13 cellular contexts compared by ENCODE assay signal in the genomic region with DNA sequence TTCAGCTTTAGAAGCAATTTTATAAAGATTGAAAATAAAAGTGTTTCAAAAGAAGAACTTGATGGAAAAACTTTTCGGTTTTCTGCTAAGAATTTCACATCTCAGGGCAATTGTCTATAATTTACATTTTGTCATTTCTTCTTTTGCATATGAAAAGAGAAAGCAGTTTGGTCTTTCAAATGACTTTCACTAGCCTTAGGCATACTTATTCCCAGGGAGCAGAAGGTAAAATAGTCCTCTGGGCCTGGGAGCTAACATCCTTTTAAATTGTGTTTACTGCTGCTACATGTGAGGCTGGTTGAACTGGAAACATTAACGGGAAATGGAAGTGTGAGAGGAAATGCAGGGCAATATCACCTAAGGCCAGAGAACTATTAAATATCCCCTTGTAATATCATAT. TPM values are rescaled to one million over a fixed set of nuclear protein-coding genes. Genes with fewer than 3 reads are reported as not detected.
"Had no signal": no experiment of that assay in that cellular context is flagged by ENCODE, and none has a peak within 500 bp of the region (broad histone marks: within the 10 kb centered on the region; RNA-seq: fewer than 3 reads in every experiment).

No MANE protein-coding gene starts in this region.

- H3K9me3 Mint-ChIP-seq: activated CD4-positive, alpha-beta memory T cell treated with anti-CD3 and anti-CD28 coated beads, Interleukin-2, amount 10 ng/mL, durations not matched to agents 7 days and 5 days; activated naive CD4-positive, alpha-beta T cell treated with anti-CD3 and anti-CD28 coated beads, Interleukin-2, amount 10 ng/mL, durations not matched to agents 7 days and 5 days; neural progenitor cell had no signal

- H3K4me1 Mint-ChIP-seq: activated CD4-positive, alpha-beta memory T cell treated with anti-CD3 and anti-CD28 coated beads, Interleukin-2, amount 10 ng/mL, durations not matched to agents 7 days and 5 days; activated naive CD4-positive, alpha-beta T cell treated with anti-CD3 and anti-CD28 coated beads, Interleukin-2, amount 10 ng/mL, durations not matched to agents 7 days and 5 days had no signal

- H3K27ac Mint-ChIP-seq: activated CD4-positive, alpha-beta memory T cell treated with anti-CD3 and anti-CD28 coated beads, Interleukin-2, amount 10 ng/mL, durations not matched to agents 7 days and 5 days; activated naive CD4-positive, alpha-beta T cell treated with anti-CD3 and anti-CD28 coated beads, Interleukin-2, amount 10 ng/mL, durations not matched to agents 7 days and 5 days; activated T-cell treated with anti-CD3 and anti-CD28 coated beads, Interleukin-2, amount 50 U/mL, for 24 hours; neural progenitor cell had no signal

- H3K27ac ChIP-seq: esophagus squamous epithelium, neural progenitor cell, ovary, right lobe of liver, transverse colon, vagina had no signal

- H3K36me3 Mint-ChIP-seq: activated naive CD4-positive, alpha-beta T cell treated with anti-CD3 and anti-CD28 coated beads, Interleukin-2, amount 10 ng/mL, durations not matched to agents 7 days and 5 days; neural progenitor cell had no signal

- H3K9me3 ChIP-seq: esophagus squamous epithelium, ovary, transverse colon, vagina had no signal

- H3K27me3 ChIP-seq: esophagus squamous epithelium, neural progenitor cell, ovary, right lobe of liver, transverse colon, vagina had no signal

- H3K4me3 Mint-ChIP-seq: activated CD4-positive, alpha-beta memory T cell treated with anti-CD3 and anti-CD28 coated beads, Interleukin-2, amount 10 ng/mL, durations not matched to agents 7 days and 5 days; activated naive CD4-positive, alpha-beta T cell treated with anti-CD3 and anti-CD28 coated beads, Interleukin-2, amount 10 ng/mL, durations not matched to agents 7 days and 5 days; activated T-cell treated with anti-CD3 and anti-CD28 coated beads, Interleukin-2, amount 50 U/mL, for 24 hours; neural progenitor cell had no signal

- H3K4me1 ChIP-seq: right lobe of liver, transverse colon, vagina had no signal

- H3K36me3 ChIP-seq: esophagus squamous epithelium, neural progenitor cell, ovary, right lobe of liver, transverse colon, vagina had no signal

- DNase-seq: activated CD4-positive, alpha-beta memory T cell treated with anti-CD3 and anti-CD28 coated beads, Interleukin-2, amount 10 ng/mL, durations not matched to agents 7 days and 5 days; activated naive CD4-positive, alpha-beta T cell treated with anti-CD3 and anti-CD28 coated beads, Interleukin-2, amount 10 ng/mL, durations not matched to agents 7 days and 5 days; activated T-cell treated with anti-CD3 and anti-CD28 coated beads, Interleukin-2, amount 50 U/mL, for 24 hours; esophagus squamous epithelium; hypothalamus; ovary; right lobe of liver; stimulated activated naive CD8-positive, alpha-beta T cell treated with anti-CD3 and anti-CD28 coated beads, Interleukin-15, Interleukin-2, amounts not matched to agents 100 U/mL and 50 U/mL, for 24 hours; transverse colon had no signal

- H3K9ac ChIP-seq: neural progenitor cell had no signal

- H3K4me3 ChIP-seq: esophagus squamous epithelium, lung, neural progenitor cell, ovary, right lobe of liver, transverse colon, vagina had no signal

RNA-seq across cellular contexts. Expression of gene MYO3B, which starts 37.1 kb away (rescaled TPM):
- total RNA-seq: glomerular endothelial cell had no signal
